ENCODE assay signal across 24 cellular contexts in the genomic region with DNA sequence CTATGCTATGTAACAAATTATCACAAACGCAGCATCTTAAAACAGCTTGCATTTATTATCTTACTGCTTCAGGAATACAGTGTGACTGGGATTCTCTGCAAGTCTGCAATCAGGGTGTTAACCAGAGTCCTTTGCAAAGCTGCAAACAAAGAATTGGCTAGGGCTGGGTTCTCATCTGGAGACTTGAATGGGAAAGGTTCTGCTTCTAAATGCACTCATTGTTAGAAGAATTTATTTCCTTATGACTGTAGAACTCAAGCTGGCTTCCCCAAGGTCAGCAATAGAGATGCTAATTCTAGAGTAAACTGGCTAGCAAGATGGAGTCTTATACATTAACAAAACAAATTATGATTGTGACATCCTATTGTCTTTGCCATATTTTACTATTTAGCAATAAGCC.
A peak's percentile ranks its signal among the peaks of the same experiment; 100 is the strongest.
DNase-seq lines count a peak whose midpoint lies in the region; ATAC-seq, FAIRE-seq and TF ChIP-seq lines count a peak whose summit lies in the region.
"Had no signal": no experiment of that assay in that cellular context is flagged by ENCODE, and none has a peak within 500 bp of the region (broad histone marks: within the 10 kb centered on the region; RNA-seq: fewer than 3 reads in every experiment).

No MANE protein-coding gene starts in this region.

- H3K27me3 ChIP-seq in GM23338 (ENCODE audit: insufficient read depth) = no peaks in the 10 kb centered on the region
- H3K27me3 ChIP-seq in HUES64 (ENCODE audit: insufficient read depth, low read length) = no peaks in the 10 kb centered on the region
- no peaks in the 10 kb centered on the region for H3K27me3 ChIP-seq in H1 (replicated peaks in 1 of 4; ENCODE audit: control insufficient read depth in 3 of 4, extremely low read depth in 1 of 4, insufficient read depth in 3 of 4, low read length in 3 of 4)
- H3K27me3 ChIP-seq: BE2C; BLaER1 treated with 17β-estradiol and CSF1 and Interleukin-3, amounts not matched to agents 10 nM and 100 nM had no signal

- H3F3A ChIP-seq in GM23338 (replicated peaks; ENCODE audit: low read depth) = no peaks in the 10 kb centered on the region

- H2BK120ac ChIP-seq in H1 (replicated peaks; ENCODE audit: low read depth, low read length) = no peak overlapping the region

- no peak overlapping the region for H3K14ac ChIP-seq in H1 (ENCODE audit: insufficient read length)

- intact Hi-C loops in left ventricle myocardium superior (cut with micrococcal nuclease) = no loop called here

- peaks cover 9% of the 10 kb centered on the region for H3K4me1 Mint-ChIP-seq in GM23338
- H3K4me1 Mint-ChIP-seq: CD14-positive monocyte; CD8-positive, alpha-beta memory T cell had no signal

- no peaks in the 10 kb centered on the region for H3K9me3 ChIP-seq in HUES64 (ENCODE audit: insufficient read depth, low read depth, low read length)
- H3K9me3 ChIP-seq in H1 (ENCODE audit: insufficient read depth in 2 of 2, low read depth in 1 of 2, low read length in 1 of 2) = 0 out of 4 replicates have a peak, but pooled peaks cover 0 to 2% of the 10 kb centered on the region in 2 experiments
- H3K9me3 ChIP-seq: A549; BE2C; BLaER1 treated with 17β-estradiol and CSF1 and Interleukin-3, amounts not matched to agents 10 nM and 100 nM had no signal

- H4K8ac ChIP-seq in H1 (ENCODE audit: extremely low read depth, insufficient read depth, low read length) = no peak overlapping the region

- H3K4me3 Mint-ChIP-seq in GM23338 = no peak overlapping the region
- H3K4me3 Mint-ChIP-seq: CD14-positive monocyte; CD4-positive, alpha-beta T cell; CD8-positive, alpha-beta memory T cell; H9; HFFc6 had no signal

- no peaks in the 10 kb centered on the region for H3K36me3 Mint-ChIP-seq in GM23338 (ENCODE audit: low read depth)
- H3K36me3 Mint-ChIP-seq: CD14-positive monocyte; CD8-positive, alpha-beta memory T cell had no signal

- no peaks in the 10 kb centered on the region for H3K27me3 Mint-ChIP-seq in GM23338 (ENCODE audit: insufficient read depth, low read depth, poor library complexity)
- H3K27me3 Mint-ChIP-seq: CD4-positive, alpha-beta T cell; CD8-positive, alpha-beta memory T cell had no signal

- no peak for TF ChIP-seq EP300 in H1 (IDR thresholded peaks at IDR 0.05; ENCODE audit: borderline replicate concordance in 1 of 2, low read depth in 2 of 2, low read length in 2 of 2)

- no peaks in the 10 kb centered on the region for H3K23me2 ChIP-seq in H1 (ENCODE audit: low read depth, low read length)

- 100% methylated on average over 1 of the region's 1 CpG for WGBS in HUES64
- 89% methylated on average over 1 of the region's 1 CpG; no CpG with 5 or more reads in 1 of the 2 experiments for WGBS in H1 (ENCODE audit: extremely low coverage in 1 of 2, insufficient coverage in 1 of 2, insufficient read length in 1 of 2, insufficient replicate concordance in 2 of 2, low coverage in 1 of 2, low lambda C conversion rate in 2 of 2, missing lambda C conversion rate in 1 of 2), 2 experiments

- H3K27ac ChIP-seq in GM23338 (ENCODE audit: low read depth) (no peak overlapping the region), HUES64 (ENCODE audit: low read depth, low read length) (peak overlapping the region; percentile 37; the same call in 1 of the 2 replicates), H1 (ENCODE audit: low read depth, low read length) (no peak overlapping the region)
- H3K27ac ChIP-seq: A549; BLaER1 treated with 17β-estradiol and CSF1 and Interleukin-3, amounts not matched to agents 10 nM and 100 nM had no signal

- peak; percentile 78 for ATAC-seq in GM23338
- no peak for ATAC-seq in left ventricle myocardium superior
- ATAC-seq: A549 had no signal

- POLR2A ChIA-PET in H1 (lab: Charles Lee; ENCODE audit: partially characterized antibody) = no interaction called here

- no peak for TF ChIP-seq POLR2A in H1 (IDR thresholded peaks at IDR 0.05; ENCODE audit: control extremely low read depth in 1 of 2, low read depth in 2 of 2, low read length in 2 of 2)

- no peak for TF ChIP-seq RAD21 in H1 (IDR thresholded peaks at IDR 0.05 in 1 of 2, conservative IDR thresholded peaks at IDR 0.05 in 1 of 2; ENCODE audit: low read depth in 2 of 2, low read length in 2 of 2)

- H4K20me1 ChIP-seq in GM23338 (replicated peaks; ENCODE audit: insufficient read depth) (no peaks in the 10 kb centered on the region), H1 (replicated peaks in 1 of 2; ENCODE audit: control insufficient read depth in 1 of 2, insufficient read depth in 2 of 2, low read length in 2 of 2) (no peaks in the 10 kb centered on the region)
- H4K20me1 ChIP-seq: BLaER1 treated with 17β-estradiol and CSF1 and Interleukin-3, amounts not matched to agents 10 nM and 100 nM had no signal

- no peak overlapping the region for H2BK20ac ChIP-seq in H1 (ENCODE audit: low read length)

- H3K79me2 ChIP-seq in GM23338 (replicated peaks; ENCODE audit: insufficient read depth) = no peaks in the 10 kb centered on the region
- no peaks in the 10 kb centered on the region for H3K79me2 ChIP-seq in H1 (ENCODE audit: control insufficient read depth in 1 of 2, insufficient read depth in 2 of 2, low read length in 2 of 2)

- TF ChIP-seq CTCF in GM23338 (conservative IDR thresholded peaks at IDR 0.05; ENCODE audit: low read depth in 2 of 2) (no peak), H1 (IDR thresholded peaks at IDR 0.05; ENCODE audit: control extremely low read depth in 1 of 3, insufficient read depth in 1 of 3, low read depth in 1 of 3, low read length in 3 of 3) (no peak)

- H2BK15ac ChIP-seq in H1 (ENCODE audit: low read length) = no peak overlapping the region

- H3K9me2 ChIP-seq in GM23338 (ENCODE audit: insufficient read depth) = 0 out of 2 replicates have a peak, but pooled peaks cover 4% of the 10 kb centered on the region

- FAIRE-seq in H1 (lab: Jason Lieb, UNC) = no peak
- FAIRE-seq: A549, D721Med, GM12891, GM18507 had no signal

- DNase-seq in GM23338 (ENCODE audit: low spot score) (peak; percentile 52), H1 (ENCODE audit: low read depth in 1 of 2, low spot score in 2 of 2) (peak in 1 of 2 experiments; percentile 39), iPS DF 4.7 (ENCODE audit: extremely low read depth, low spot score) (peak; percentile 25), DMS79 treated with DMSO at 0.1 percent for 48 hours (lab: John Stamatoyannopoulos, UW) (no peak), left ventricle myocardium superior (no peak)
- no peak for DNase-seq in central memory CD4-positive, alpha-beta T cell
- DNase-seq: 8988T; ACHN; AML-193; BE2C; CD4-positive, alpha-beta T cell; CD8-positive, alpha-beta memory T cell; DMS 273 treated with DMSO at 0.1 percent for 48 hours; DMS79; GF-D8; H9; HFFc6 had no signal

- peak overlapping the region; percentile 18; the same call in 1 of the 2 replicates for H3K4me2 ChIP-seq in GM23338
- no peak overlapping the region for H3K4me2 ChIP-seq in H1 (ENCODE audit: insufficient read depth in 1 of 2, low read depth in 2 of 2, low read length in 2 of 2)
- H3K4me2 ChIP-seq: A549; BLaER1 treated with 17β-estradiol and CSF1 and Interleukin-3, amounts not matched to agents 10 nM and 100 nM had no signal

- H3K4me3 ChIP-seq in GM23338 (no peak overlapping the region), HUES64 (ENCODE audit: low read length) (no peak overlapping the region), H1 (ENCODE audit: extremely low read depth in 1 of 4, insufficient read depth in 2 of 4, low read depth in 3 of 4, low read length in 4 of 4) (no peak overlapping the region)
- H3K4me3 ChIP-seq: A549; BLaER1 treated with 17β-estradiol and CSF1 and Interleukin-3, amounts not matched to agents 10 nM and 100 nM had no signal

- H4K91ac ChIP-seq in H1 (replicated peaks; ENCODE audit: insufficient read length, low read length) = no peak overlapping the region

- H3K4ac ChIP-seq in H1 (replicated peaks; ENCODE audit: insufficient read length, low read depth, low read length) = no peak overlapping the region

- no peak overlapping the region for H2BK5ac ChIP-seq in H1 (ENCODE audit: low read depth, low read length)

- no peak overlapping the region; the same call in 1 of the 2 replicates for H3K18ac ChIP-seq in H1 (ENCODE audit: extremely low read depth, low read length)

- H3K36me3 ChIP-seq in GM23338 (ENCODE audit: insufficient read depth) (no peaks in the 10 kb centered on the region), HUES64 (ENCODE audit: insufficient read depth, low read length) (no peaks in the 10 kb centered on the region), H1 (ENCODE audit: control insufficient read depth in 2 of 4, insufficient read depth in 4 of 4, low read length in 3 of 4) (no peaks in the 10 kb centered on the region)
- H3K36me3 ChIP-seq: BE2C; BLaER1 treated with 17β-estradiol and CSF1 and Interleukin-3, amounts not matched to agents 10 nM and 100 nM had no signal

- H2BK12ac ChIP-seq in H1 (ENCODE audit: low read depth, low read length) = no peak overlapping the region

- H3K23ac ChIP-seq in H1 (ENCODE audit: insufficient read length) = no peak overlapping the region

- no peak overlapping the region for H3K27ac Mint-ChIP-seq in GM23338
- H3K27ac Mint-ChIP-seq: CD14-positive monocyte; CD4-positive, alpha-beta T cell; CD8-positive, alpha-beta memory T cell; H9; HFFc6 had no signal

- no peaks in the 10 kb centered on the region for H3K9me3 Mint-ChIP-seq in GM23338
- H3K9me3 Mint-ChIP-seq: H9 had no signal

- H3K79me1 ChIP-seq in H1 (ENCODE audit: low read depth, low read length) = no peaks in the 10 kb centered on the region

- H2AFZ ChIP-seq in GM23338 (no peak overlapping the region), H1 (ENCODE audit: low read length) (no peak overlapping the region)

- H3K4me1 ChIP-seq in GM23338 (ENCODE audit: insufficient read depth) = peaks cover 12% of the 10 kb centered on the region; the same call in 1 of the 2 replicates
- peaks cover 22% of the 10 kb centered on the region for H3K4me1 ChIP-seq in HUES64 (ENCODE audit: insufficient read depth, low read length)
- H3K4me1 ChIP-seq in H1 (replicated peaks in 1 of 4; ENCODE audit: control insufficient read depth in 3 of 4, insufficient read depth in 4 of 4, low read length in 3 of 4) = peaks cover 0 to 4% (median 0%) of the 10 kb centered on the region in 4 experiments; a peak in 3 of 7 replicates
- H3K4me1 ChIP-seq: A549, BE2C had no signal

- H4K5ac ChIP-seq in H1 (ENCODE audit: insufficient read length, low read depth, low read length) = no peak overlapping the region

- H2AK5ac ChIP-seq in H1 (ENCODE audit: low read depth, low read length) = no peak overlapping the region

- CTCF ChIA-PET in H1 (lab: Charles Lee; ENCODE audit: partially characterized antibody) = no interaction called here

- H3K56ac ChIP-seq in H1 (replicated peaks; ENCODE audit: insufficient read length, low read depth, low read length) = no peak overlapping the region

- H3K9ac ChIP-seq in HUES64 (ENCODE audit: low read depth, low read length) (no peak overlapping the region), H1 (replicated peaks in 1 of 4; ENCODE audit: extremely low read depth in 1 of 4, low read depth in 3 of 4, low read length in 3 of 4) (no peak overlapping the region)
- H3K9ac ChIP-seq: BLaER1 treated with 17β-estradiol and CSF1 and Interleukin-3, amounts not matched to agents 10 nM and 100 nM had no signal

Comparison
In these comparisons a context has a peak if more than half of its experiments do, and no peak if none do; other contexts are left out.
1. DNase-seq: peak in GM23338 (single experiment) and iPS DF 4.7 (single experiment); none in DMS79 treated with DMSO at 0.1 percent for 48 hours (single experiment), left ventricle myocardium superior (single experiment) and central memory CD4-positive, alpha-beta T cell (single experiment).